8 cellular contexts compared by ENCODE assay signal in genomic region chr17:1122681-1123396, GRCh38. TPM values are rescaled to one million over a fixed set of nuclear protein-coding genes. Genes with fewer than 3 reads are reported as not detected.
DNase-seq lines count a peak whose midpoint lies in the region; ATAC-seq and TF ChIP-seq lines count a peak whose summit lies in the region.

No MANE protein-coding gene starts in this region.

- peaks cover 9% of the 10 kb centered on the region for H3K27me3 ChIP-seq in foreskin keratinocyte

- H3K27ac ChIP-seq in foreskin keratinocyte = peak overlapping the region; percentile 8
- peak overlapping the region; percentile 74 for H3K27ac ChIP-seq in temporal lobe (ENCODE audit: low read depth, low read length)

- DNase-seq in DMS114 treated with DMSO at 0.1 percent for 48 hours (lab: John Stamatoyannopoulos, UW; ENCODE audit: unreplicated experiment) = peak; percentile 20
- peak; percentile 83 for DNase-seq in HK-2 (ENCODE audit: unreplicated experiment)
- peak; percentile 66 to 80 for DNase-seq in SHP77 (lab: John Stamatoyannopoulos, UW)
- DNase-seq in activated gamma-delta T cell treated with anti-CD3 and anti-CD28 coated beads, Interleukin-2, amount 50 U/mL, for 16 hours (ENCODE audit: low read depth) = peak; percentile 73
- peak in 1 of 2 donors; percentile 70 for DNase-seq in foreskin keratinocyte
- DNase-seq in omental fat pad (ENCODE audit: low spot score) = peak; percentile 68

- TF ChIP-seq CTCF in foreskin keratinocyte (conservative IDR thresholded peaks at IDR 0.05) (peak; percentile 95), omental fat pad (IDR thresholded peaks at IDR 0.05) (peak in 1 of 3 donors; percentile 83)

- H3K4me1 ChIP-seq in foreskin keratinocyte = no peaks in the 10 kb centered on the region

- ATAC-seq in foreskin keratinocyte (peak; percentile 75), omental fat pad (ENCODE audit: low FRiP score) (peak; percentile 56), HG02981 (IDR thresholded peaks at IDR 0.05; ENCODE audit: unreplicated experiment) (no peak)

RNA-seq across cellular contexts. Expression of gene ABR, which starts 56.9 kb away (rescaled TPM):
- total RNA-seq in foreskin keratinocyte = 41.3 and 60.1 TPM in 2 replicates
- 23.1 and 31.7 TPM in 2 replicates for polyA plus RNA-seq in foreskin keratinocyte
- 10 to 100 TPM; 51.1 to 92.1 (median 75.8) TPM for total RNA-seq in omental fat pad
- total RNA-seq in temporal lobe = 117 TPM
